In the genomic region with DNA sequence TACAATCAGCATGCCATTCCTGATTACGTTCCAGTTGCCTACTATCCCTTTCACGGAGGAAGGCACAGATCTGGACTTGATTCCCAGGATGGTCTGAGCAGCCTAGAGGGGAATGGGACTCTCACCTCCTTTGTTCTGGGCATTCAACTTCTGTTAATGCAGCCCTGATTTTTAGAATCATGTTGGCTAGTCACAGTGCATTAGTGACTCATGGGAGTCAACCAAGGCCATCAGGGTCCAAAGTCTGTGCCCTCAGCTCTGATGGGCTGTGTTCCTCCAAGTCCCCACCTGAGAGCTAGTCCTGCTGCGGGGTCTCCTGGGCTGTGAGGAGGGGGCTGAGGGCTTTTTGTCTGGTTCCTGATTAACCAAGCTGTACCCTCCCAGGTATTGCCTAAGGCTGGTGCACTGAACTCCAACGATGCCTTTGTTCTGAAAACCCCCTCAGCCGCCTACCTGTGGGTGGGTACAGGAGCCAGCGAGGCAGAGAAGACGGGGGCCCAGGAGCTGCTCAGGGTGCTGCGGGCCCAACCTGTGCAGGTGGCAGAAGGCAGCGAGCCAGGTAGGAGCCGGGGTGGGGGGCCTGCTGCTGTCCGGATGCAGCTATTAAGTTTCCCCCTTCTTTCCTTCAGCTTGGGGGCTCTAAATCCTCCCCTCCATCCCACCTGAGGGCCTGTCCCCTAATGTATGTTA, we compare ENCODE assay signal across 1 cellular context.
TF ChIP-seq lines count a peak whose summit lies in the region.

No MANE protein-coding gene starts in this region.

TF ChIP-seq in IMR-90, 13 proteins besides CTCF, POLR2A, EP300 and RAD21:
- no peak for TF ChIP-seq RCOR1 (IDR thresholded peaks at IDR 0.05; ENCODE audit: insufficient replicate concordance, low read length)
- TF ChIP-seq MAZ (IDR thresholded peaks at IDR 0.05; ENCODE audit: borderline replicate concordance, low read depth, low read length) = no peak
- no peak for TF ChIP-seq NFE2L2 (IDR thresholded peaks at IDR 0.05; ENCODE audit: low read depth, low read length)
- no peak for TF ChIP-seq RFX5 (IDR thresholded peaks at IDR 0.05; ENCODE audit: low read depth, low read length)
- no peak for TF ChIP-seq BHLHE40 (IDR thresholded peaks at IDR 0.05; ENCODE audit: low read depth, low read length)
- TF ChIP-seq CEBPB (IDR thresholded peaks at IDR 0.05; ENCODE audit: low read depth, low read length) = no peak
- TF ChIP-seq CHD1 (IDR thresholded peaks at IDR 0.05; ENCODE audit: low read depth, low read length) = no peak
- TF ChIP-seq SMC3 (IDR thresholded peaks at IDR 0.05; ENCODE audit: low read depth, low read length) = no peak
- TF ChIP-seq, protein P1, sequence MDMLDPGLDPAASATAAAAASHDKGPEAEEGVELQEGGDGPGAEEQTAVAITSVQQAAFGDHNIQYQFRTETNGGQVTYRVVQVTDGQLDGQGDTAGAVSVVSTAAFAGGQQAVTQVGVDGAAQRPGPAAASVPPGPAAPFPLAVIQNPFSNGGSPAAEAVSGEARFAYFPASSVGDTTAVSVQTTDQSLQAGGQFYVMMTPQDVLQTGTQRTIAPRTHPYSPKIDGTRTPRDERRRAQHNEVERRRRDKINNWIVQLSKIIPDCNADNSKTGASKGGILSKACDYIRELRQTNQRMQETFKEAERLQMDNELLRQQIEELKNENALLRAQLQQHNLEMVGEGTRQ (IDR thresholded peaks at IDR 0.05; ENCODE audit: low read depth, low read length) = no peak
- no peak for TF ChIP-seq FOS (IDR thresholded peaks at IDR 0.05; ENCODE audit: low read depth, low read length)
- TF ChIP-seq, protein P2, sequence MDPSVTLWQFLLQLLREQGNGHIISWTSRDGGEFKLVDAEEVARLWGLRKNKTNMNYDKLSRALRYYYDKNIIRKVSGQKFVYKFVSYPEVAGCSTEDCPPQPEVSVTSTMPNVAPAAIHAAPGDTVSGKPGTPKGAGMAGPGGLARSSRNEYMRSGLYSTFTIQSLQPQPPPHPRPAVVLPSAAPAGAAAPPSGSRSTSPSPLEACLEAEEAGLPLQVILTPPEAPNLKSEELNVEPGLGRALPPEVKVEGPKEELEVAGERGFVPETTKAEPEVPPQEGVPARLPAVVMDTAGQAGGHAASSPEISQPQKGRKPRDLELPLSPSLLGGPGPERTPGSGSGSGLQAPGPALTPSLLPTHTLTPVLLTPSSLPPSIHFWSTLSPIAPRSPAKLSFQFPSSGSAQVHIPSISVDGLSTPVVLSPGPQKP (IDR thresholded peaks at IDR 0.05; ENCODE audit: borderline replicate concordance, low read depth, low read length) = no peak
- no peak for TF ChIP-seq MAFK (IDR thresholded peaks at IDR 0.05; ENCODE audit: low read depth, low read length)
- no peak for TF ChIP-seq MXI1 (IDR thresholded peaks at IDR 0.05; ENCODE audit: borderline replicate concordance, low read depth, low read length)
TF ChIP-seq in IMR-90: peak in this region for 0.
